In the genomic region with DNA sequence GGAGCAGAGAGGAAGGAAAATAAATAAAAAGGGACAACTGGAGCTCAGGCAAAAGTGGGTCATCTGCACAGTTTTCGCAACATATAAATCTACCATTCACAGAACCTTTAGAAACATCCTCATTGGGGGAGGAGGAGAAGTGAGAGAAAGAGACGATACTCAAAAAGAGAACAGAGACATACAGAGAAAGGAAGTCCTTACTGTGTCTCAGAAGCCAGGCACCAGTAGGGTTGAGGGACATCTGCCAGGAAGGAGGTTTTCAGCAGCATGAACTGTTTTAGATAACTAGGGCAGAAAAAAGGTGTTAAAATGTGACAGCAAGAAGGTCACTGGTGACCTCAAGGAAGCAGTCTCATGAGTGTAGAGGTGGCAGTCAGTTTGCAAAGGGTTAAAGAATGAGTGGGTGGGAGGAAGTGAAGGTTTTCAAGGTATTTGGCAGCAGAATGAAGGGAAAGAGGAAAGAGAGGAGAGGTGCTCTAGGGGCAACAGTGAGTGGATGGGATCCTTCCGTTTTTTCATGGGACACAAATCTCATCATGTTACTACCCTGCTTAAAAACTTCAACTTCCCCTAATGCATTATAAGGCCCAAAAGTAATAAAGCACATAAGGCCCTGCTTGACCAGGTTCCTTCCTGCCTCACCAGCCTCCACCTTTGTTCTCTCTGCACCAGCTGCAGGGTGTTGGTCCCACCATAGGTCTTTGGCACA, we compare ENCODE assay signal across 1 cellular context.
TF ChIP-seq lines count a peak whose summit lies in the region.

No MANE protein-coding gene starts in this region.

TF ChIP-seq in K562, 482 proteins besides CTCF, POLR2A, EP300 and RAD21 (continued from another document and continues in another):
- no peak for TF ChIP-seq U2AF2 (optimal IDR thresholded peaks at IDR 0.05; ENCODE audit: low read depth, low read length)
- TF ChIP-seq KAT2B (IDR thresholded peaks at IDR 0.05; ENCODE audit: low read depth, low read length), result no peak
- no peak for TF ChIP-seq TCFL5 (CRISPR knock-in tag; conservative IDR thresholded peaks at IDR 0.05)
- TF ChIP-seq, protein P1, sequence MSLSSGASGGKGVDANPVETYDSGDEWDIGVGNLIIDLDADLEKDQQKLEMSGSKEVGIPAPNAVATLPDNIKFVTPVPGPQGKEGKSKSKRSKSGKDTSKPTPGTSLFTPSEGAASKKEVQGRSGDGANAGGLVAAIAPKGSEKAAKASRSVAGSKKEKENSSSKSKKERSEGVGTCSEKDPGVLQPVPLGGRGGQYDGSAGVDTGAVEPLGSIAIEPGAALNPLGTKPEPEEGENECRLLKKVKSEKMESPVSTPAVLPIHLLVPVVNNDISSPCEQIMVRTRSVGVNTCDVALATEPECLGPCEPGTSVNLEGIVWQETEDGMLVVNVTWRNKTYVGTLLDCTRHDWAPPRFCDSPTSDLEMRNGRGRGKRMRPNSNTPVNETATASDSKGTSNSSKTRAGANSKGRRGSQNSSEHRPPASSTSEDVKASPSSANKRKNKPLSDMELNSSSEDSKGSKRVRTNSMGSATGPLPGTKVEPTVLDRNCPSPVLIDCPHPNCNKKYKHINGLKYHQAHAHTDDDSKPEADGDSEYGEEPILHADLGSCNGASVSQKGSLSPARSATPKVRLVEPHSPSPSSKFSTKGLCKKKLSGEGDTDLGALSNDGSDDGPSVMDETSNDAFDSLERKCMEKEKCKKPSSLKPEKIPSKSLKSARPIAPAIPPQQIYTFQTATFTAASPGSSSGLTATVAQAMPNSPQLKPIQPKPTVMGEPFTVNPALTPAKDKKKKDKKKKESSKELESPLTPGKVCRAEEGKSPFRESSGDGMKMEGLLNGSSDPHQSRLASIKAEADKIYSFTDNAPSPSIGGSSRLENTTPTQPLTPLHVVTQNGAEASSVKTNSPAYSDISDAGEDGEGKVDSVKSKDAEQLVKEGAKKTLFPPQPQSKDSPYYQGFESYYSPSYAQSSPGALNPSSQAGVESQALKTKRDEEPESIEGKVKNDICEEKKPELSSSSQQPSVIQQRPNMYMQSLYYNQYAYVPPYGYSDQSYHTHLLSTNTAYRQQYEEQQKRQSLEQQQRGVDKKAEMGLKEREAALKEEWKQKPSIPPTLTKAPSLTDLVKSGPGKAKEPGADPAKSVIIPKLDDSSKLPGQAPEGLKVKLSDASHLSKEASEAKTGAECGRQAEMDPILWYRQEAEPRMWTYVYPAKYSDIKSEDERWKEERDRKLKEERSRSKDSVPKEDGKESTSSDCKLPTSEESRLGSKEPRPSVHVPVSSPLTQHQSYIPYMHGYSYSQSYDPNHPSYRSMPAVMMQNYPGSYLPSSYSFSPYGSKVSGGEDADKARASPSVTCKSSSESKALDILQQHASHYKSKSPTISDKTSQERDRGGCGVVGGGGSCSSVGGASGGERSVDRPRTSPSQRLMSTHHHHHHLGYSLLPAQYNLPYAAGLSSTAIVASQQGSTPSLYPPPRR (CRISPR knock-in tag; IDR thresholded peaks at IDR 0.05; ENCODE audit: borderline replicate concordance), result no peak
- TF ChIP-seq COPS2 (conservative IDR thresholded peaks at IDR 0.05), result no peak
- TF ChIP-seq TEAD1 (CRISPR knock-in tag; IDR thresholded peaks at IDR 0.05), result no peak
- no peak for TF ChIP-seq CEBPG (CRISPR knock-in tag; IDR thresholded peaks at IDR 0.05)
- 0 out of 4 replicates have a peak, but pooled peaks of 1 of the 2 experiments have one; percentile 5 for TF ChIP-seq CEBPG (tag; conservative IDR thresholded peaks at IDR 0.05 in 1 of 2, IDR thresholded peaks at IDR 0.05 in 1 of 2)
- TF ChIP-seq IRF2 (CRISPR knock-in tag; IDR thresholded peaks at IDR 0.05), result no peak
- no peak for TF ChIP-seq NFXL1 (CRISPR knock-in tag; IDR thresholded peaks at IDR 0.05)
- 0 out of 2 replicates have a peak, but pooled peaks have one; percentile 22 for TF ChIP-seq ZFX (CRISPR knock-in tag; IDR thresholded peaks at IDR 0.05)
- peak; percentile 67; the same call in 1 of the 2 replicates for TF ChIP-seq NFRKB (IDR thresholded peaks at IDR 0.05; ENCODE audit: low read depth)
- TF ChIP-seq, protein P2, sequence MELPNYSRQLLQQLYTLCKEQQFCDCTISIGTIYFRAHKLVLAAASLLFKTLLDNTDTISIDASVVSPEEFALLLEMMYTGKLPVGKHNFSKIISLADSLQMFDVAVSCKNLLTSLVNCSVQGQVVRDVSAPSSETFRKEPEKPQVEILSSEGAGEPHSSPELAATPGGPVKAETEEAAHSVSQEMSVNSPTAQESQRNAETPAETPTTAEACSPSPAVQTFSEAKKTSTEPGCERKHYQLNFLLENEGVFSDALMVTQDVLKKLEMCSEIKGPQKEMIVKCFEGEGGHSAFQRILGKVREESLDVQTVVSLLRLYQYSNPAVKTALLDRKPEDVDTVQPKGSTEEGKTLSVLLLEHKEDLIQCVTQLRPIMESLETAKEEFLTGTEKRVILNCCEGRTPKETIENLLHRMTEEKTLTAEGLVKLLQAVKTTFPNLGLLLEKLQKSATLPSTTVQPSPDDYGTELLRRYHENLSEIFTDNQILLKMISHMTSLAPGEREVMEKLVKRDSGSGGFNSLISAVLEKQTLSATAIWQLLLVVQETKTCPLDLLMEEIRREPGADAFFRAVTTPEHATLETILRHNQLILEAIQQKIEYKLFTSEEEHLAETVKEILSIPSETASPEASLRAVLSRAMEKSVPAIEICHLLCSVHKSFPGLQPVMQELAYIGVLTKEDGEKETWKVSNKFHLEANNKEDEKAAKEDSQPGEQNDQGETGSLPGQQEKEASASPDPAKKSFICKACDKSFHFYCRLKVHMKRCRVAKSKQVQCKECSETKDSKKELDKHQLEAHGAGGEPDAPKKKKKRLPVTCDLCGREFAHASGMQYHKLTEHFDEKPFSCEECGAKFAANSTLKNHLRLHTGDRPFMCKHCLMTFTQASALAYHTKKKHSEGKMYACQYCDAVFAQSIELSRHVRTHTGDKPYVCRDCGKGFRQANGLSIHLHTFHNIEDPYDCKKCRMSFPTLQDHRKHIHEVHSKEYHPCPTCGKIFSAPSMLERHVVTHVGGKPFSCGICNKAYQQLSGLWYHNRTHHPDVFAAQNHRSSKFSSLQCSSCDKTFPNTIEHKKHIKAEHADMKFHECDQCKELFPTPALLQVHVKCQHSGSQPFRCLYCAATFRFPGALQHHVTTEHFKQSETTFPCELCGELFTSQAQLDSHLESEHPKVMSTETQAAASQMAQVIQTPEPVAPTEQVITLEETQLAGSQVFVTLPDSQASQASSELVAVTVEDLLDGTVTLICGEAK (IDR thresholded peaks at IDR 0.05), result 0 out of 2 replicates have a peak, but pooled peaks have one; percentile 23
- TF ChIP-seq, protein P2 (CRISPR knock-in tag; IDR thresholded peaks at IDR 0.05), result no peak
- TF ChIP-seq NCOA1 (IDR thresholded peaks at IDR 0.05; ENCODE audit: low read depth), result no peak
- no peak for TF ChIP-seq POLR2H (tag; IDR thresholded peaks at IDR 0.05; ENCODE audit: low read depth)
- TF ChIP-seq EWSR1 (IDR thresholded peaks at IDR 0.05; ENCODE audit: borderline replicate concordance, low read depth, partially characterized antibody), result no peak
- TF ChIP-seq SRSF3 (IDR thresholded peaks at IDR 0.05; ENCODE audit: insufficient read depth, low read length), result no peak
- TF ChIP-seq HNRNPH1 (optimal IDR thresholded peaks at IDR 0.05; ENCODE audit: low read depth, low read length), result no peak
- no peak for TF ChIP-seq ETS2 (tag; IDR thresholded peaks at IDR 0.05; ENCODE audit: borderline replicate concordance, poor library complexity, severe bottlenecking)
- TF ChIP-seq, protein P3, sequence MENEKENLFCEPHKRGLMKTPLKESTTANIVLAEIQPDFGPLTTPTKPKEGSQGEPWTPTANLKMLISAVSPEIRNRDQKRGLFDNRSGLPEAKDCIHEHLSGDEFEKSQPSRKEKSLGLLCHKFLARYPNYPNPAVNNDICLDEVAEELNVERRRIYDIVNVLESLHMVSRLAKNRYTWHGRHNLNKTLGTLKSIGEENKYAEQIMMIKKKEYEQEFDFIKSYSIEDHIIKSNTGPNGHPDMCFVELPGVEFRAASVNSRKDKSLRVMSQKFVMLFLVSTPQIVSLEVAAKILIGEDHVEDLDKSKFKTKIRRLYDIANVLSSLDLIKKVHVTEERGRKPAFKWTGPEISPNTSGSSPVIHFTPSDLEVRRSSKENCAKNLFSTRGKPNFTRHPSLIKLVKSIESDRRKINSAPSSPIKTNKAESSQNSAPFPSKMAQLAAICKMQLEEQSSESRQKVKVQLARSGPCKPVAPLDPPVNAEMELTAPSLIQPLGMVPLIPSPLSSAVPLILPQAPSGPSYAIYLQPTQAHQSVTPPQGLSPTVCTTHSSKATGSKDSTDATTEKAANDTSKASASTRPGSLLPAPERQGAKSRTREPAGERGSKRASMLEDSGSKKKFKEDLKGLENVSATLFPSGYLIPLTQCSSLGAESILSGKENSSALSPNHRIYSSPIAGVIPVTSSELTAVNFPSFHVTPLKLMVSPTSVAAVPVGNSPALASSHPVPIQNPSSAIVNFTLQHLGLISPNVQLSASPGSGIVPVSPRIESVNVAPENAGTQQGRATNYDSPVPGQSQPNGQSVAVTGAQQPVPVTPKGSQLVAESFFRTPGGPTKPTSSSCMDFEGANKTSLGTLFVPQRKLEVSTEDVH (IDR thresholded peaks at IDR 0.05; ENCODE audit: low read depth, partially characterized antibody), result no peak
- no peak for TF ChIP-seq RAD51 (IDR thresholded peaks at IDR 0.05; ENCODE audit: borderline replicate concordance, low read depth)
- TF ChIP-seq IFI16 (CRISPR knock-in tag; IDR thresholded peaks at IDR 0.05), result no peak
- TF ChIP-seq OTX1 (CRISPR knock-in tag; IDR thresholded peaks at IDR 0.05), result no peak
- peak; percentile 22; the same call in 1 of the 2 replicates for TF ChIP-seq CBFA2T2 (conservative IDR thresholded peaks at IDR 0.05)
- peak; percentile 40 for TF ChIP-seq NFIC (IDR thresholded peaks at IDR 0.05)
- TF ChIP-seq NONO (IDR thresholded peaks at IDR 0.05; ENCODE audit: low read depth in 2 of 2, low read length in 1 of 2), result no peak
- TF ChIP-seq, protein P4, sequence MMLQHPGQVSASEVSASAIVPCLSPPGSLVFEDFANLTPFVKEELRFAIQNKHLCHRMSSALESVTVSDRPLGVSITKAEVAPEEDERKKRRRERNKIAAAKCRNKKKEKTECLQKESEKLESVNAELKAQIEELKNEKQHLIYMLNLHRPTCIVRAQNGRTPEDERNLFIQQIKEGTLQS (IDR thresholded peaks at IDR 0.05), result no peak
- TF ChIP-seq, protein P4 (CRISPR knock-in tag; conservative IDR thresholded peaks at IDR 0.05), result no peak
- TF ChIP-seq SMARCB1 (IDR thresholded peaks at IDR 0.05; ENCODE audit: insufficient read length, low read depth), result no peak
- TF ChIP-seq, protein P5, sequence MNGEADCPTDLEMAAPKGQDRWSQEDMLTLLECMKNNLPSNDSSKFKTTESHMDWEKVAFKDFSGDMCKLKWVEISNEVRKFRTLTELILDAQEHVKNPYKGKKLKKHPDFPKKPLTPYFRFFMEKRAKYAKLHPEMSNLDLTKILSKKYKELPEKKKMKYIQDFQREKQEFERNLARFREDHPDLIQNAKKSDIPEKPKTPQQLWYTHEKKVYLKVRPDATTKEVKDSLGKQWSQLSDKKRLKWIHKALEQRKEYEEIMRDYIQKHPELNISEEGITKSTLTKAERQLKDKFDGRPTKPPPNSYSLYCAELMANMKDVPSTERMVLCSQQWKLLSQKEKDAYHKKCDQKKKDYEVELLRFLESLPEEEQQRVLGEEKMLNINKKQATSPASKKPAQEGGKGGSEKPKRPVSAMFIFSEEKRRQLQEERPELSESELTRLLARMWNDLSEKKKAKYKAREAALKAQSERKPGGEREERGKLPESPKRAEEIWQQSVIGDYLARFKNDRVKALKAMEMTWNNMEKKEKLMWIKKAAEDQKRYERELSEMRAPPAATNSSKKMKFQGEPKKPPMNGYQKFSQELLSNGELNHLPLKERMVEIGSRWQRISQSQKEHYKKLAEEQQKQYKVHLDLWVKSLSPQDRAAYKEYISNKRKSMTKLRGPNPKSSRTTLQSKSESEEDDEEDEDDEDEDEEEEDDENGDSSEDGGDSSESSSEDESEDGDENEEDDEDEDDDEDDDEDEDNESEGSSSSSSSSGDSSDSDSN (IDR thresholded peaks at IDR 0.05; ENCODE audit: borderline replicate concordance in 1 of 2, low read depth in 2 of 2, low read length in 2 of 2), result no peak
- TF ChIP-seq ZKSCAN1 (IDR thresholded peaks at IDR 0.05; ENCODE audit: low read depth, low read length), result no peak
- TF ChIP-seq CBX3 (IDR thresholded peaks at IDR 0.05; ENCODE audit: borderline replicate concordance in 1 of 2, low read length in 2 of 2), result peak in 1 of 2 experiments; percentile 46; a peak in 1 of 3 replicates
- TF ChIP-seq SMAD3 (CRISPR knock-in tag; conservative IDR thresholded peaks at IDR 0.05), result no peak
- TF ChIP-seq ZNF124 (CRISPR knock-in tag; IDR thresholded peaks at IDR 0.05), result no peak
- TF ChIP-seq NFYB (IDR thresholded peaks at IDR 0.05; ENCODE audit: extremely low read depth, insufficient read length), result no peak
- no peak for TF ChIP-seq POLR2G (IDR thresholded peaks at IDR 0.05; ENCODE audit: low read depth, low read length)
- TF ChIP-seq RHOXF2B (CRISPR knock-in tag; conservative IDR thresholded peaks at IDR 0.05), result no peak
- no peak for TF ChIP-seq NFIX (CRISPR knock-in tag; IDR thresholded peaks at IDR 0.05; ENCODE audit: low read depth)
- no peak for TF ChIP-seq CC2D1A (IDR thresholded peaks at IDR 0.05)
- no peak for TF ChIP-seq HLTF (IDR thresholded peaks at IDR 0.05)
- no peak for TF ChIP-seq CBX1 (IDR thresholded peaks at IDR 0.05; ENCODE audit: low read depth)
- TF ChIP-seq ZNF134 (CRISPR knock-in tag; conservative IDR thresholded peaks at IDR 0.05), result no peak
- no peak for TF ChIP-seq TARDBP (IDR thresholded peaks at IDR 0.05)
- peak; percentile 6; the same call in 1 of the 2 replicates for TF ChIP-seq TAL1 (IDR thresholded peaks at IDR 0.05)
- TF ChIP-seq ARID1B (IDR thresholded peaks at IDR 0.05), result peak; percentile 31
